26 cellular contexts compared by ENCODE assay signal in the genomic region with DNA sequence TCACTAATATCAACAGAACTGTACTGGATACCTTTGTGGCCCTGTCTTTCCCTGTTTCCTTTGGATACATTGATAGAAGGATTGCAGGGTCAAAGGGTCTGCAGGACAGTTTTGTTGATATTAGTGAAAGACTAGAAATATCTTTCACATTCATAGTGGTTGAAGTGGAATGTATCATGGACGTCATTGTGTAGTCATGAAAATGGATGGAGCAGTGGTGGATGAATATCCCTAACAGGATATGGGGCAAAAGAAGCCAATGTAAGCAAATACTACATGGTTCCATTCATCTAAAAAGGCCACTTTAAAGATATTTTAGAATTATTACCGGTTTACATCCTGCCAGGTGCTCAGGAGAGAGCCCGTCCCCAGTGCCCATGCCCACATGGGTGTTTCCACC.
"Had no signal": no experiment of that assay in that cellular context is flagged by ENCODE, and none has a peak within 500 bp of the region (broad histone marks: within the 10 kb centered on the region; RNA-seq: fewer than 3 reads in every experiment).

No MANE protein-coding gene starts in this region.

- H3K4me2 ChIP-seq: KMS-11 had no signal

- H3K9me3 ChIP-seq: adrenal gland, SJCRH30 had no signal

- ATAC-seq: activated CD4-positive, alpha-beta T cell treated with anti-CD3 and anti-CD28 coated beads for 36 hours; activated CD8-positive, alpha-beta T cell treated with anti-CD3 and anti-CD28 coated beads, Interleukin-2, amount 10 ng/mL, durations not matched to agents 7 days and 5 days had no signal

- DNase-seq: activated CD4-positive, alpha-beta T cell treated with anti-CD3 and anti-CD28 coated beads for 36 hours; activated CD4-positive, alpha-beta T cell treated with anti-CD3 and anti-CD28 coated beads, Interleukin-2, amount 10 ng/mL, durations not matched to agents 7 days and 5 days; activated CD4-positive, alpha-beta T cell treated with anti-CD3 and anti-CD28 coated beads, Interleukin-2, amount 50 U/mL, for 48 hours; activated CD8-positive, alpha-beta T cell treated with anti-CD3 and anti-CD28 coated beads, Interleukin-2, amount 10 ng/mL, durations not matched to agents 7 days and 5 days; activated gamma-delta T cell; activated naive CD4-positive, alpha-beta T cell treated with Interleukin-2 at 50 U/mL for 16 hours; activated T-cell treated with anti-CD3 and anti-CD28 coated beads, Interleukin-2, amount 50 U/mL, for 24 hours; adrenal gland; brain microvascular endothelial cell; central memory CD4-positive, alpha-beta T cell; NCI-H1092 treated with DMSO at 0.1 percent for 48 hours; NCI-H1417; NCI-H146; NCI-H187; NCI-H2029 treated with DMSO at 0.1 percent for 48 hours; NCI-H2107; NCI-H2171; NCI-H510A; NCI-H526; NCI-H748 treated with DMSO at 0.1 percent for 48 hours; NK-92 treated with Interleukin-12 subunit alpha and Interleukin-12 subunit beta, amount 100 ng/mL, for 24 hours; OCI-M1; SHP77; SJCRH30 had no signal

- H3K27ac ChIP-seq: adrenal gland, brain microvascular endothelial cell, KMS-11, SJCRH30, SK-N-MC had no signal

- H3K4me3 ChIP-seq: adrenal gland, SJCRH30, SK-N-MC had no signal

- H3K9ac ChIP-seq: KMS-11 had no signal

- H3K36me3 ChIP-seq: adrenal gland, brain microvascular endothelial cell, SJCRH30 had no signal

- H3K27me3 ChIP-seq: adrenal gland, brain microvascular endothelial cell, SJCRH30 had no signal
